ENCODE assay signal across 1 cellular context in the genomic region with DNA sequence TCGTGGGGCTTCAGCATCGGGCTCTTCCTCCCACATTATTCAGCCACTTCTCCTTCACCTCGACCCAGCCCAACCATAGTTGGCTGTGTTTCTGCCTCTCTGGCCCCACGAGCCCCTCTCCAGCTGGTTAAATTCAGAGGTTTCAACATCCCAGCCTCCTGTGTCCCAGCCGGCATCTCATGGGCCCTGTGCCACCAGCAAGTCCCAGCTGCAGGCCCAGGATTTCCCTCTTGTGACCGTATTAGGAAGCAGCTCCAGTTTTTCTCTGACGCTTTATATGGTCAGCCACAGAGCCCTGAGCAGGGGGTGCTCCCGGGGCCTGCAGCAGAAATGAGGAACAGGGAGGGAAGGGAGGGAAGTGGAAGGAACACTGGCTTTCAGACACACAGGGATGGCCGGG.
TF ChIP-seq lines count a peak whose summit lies in the region.

No MANE protein-coding gene starts in this region.

TF ChIP-seq in IMR-90, 13 proteins besides CTCF, POLR2A, EP300 and RAD21:
- TF ChIP-seq BHLHE40 (IDR thresholded peaks at IDR 0.05; ENCODE audit: low read depth, low read length) (no peak), RFX5 (IDR thresholded peaks at IDR 0.05; ENCODE audit: low read depth, low read length) (no peak), MAZ (IDR thresholded peaks at IDR 0.05; ENCODE audit: borderline replicate concordance, low read depth, low read length) (no peak), CHD1 (IDR thresholded peaks at IDR 0.05; ENCODE audit: low read depth, low read length) (no peak), CEBPB (IDR thresholded peaks at IDR 0.05; ENCODE audit: low read depth, low read length) (no peak), NFE2L2 (IDR thresholded peaks at IDR 0.05; ENCODE audit: low read depth, low read length) (no peak), SMC3 (IDR thresholded peaks at IDR 0.05; ENCODE audit: low read depth, low read length) (no peak), MXI1 (IDR thresholded peaks at IDR 0.05; ENCODE audit: borderline replicate concordance, low read depth, low read length) (no peak), RCOR1 (IDR thresholded peaks at IDR 0.05; ENCODE audit: insufficient replicate concordance, low read length) (no peak), FOS (IDR thresholded peaks at IDR 0.05; ENCODE audit: low read depth, low read length) (no peak), MAFK (IDR thresholded peaks at IDR 0.05; ENCODE audit: low read depth, low read length) (no peak)
- TF ChIP-seq, protein P1, sequence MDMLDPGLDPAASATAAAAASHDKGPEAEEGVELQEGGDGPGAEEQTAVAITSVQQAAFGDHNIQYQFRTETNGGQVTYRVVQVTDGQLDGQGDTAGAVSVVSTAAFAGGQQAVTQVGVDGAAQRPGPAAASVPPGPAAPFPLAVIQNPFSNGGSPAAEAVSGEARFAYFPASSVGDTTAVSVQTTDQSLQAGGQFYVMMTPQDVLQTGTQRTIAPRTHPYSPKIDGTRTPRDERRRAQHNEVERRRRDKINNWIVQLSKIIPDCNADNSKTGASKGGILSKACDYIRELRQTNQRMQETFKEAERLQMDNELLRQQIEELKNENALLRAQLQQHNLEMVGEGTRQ (IDR thresholded peaks at IDR 0.05; ENCODE audit: low read depth, low read length) = no peak
- TF ChIP-seq, protein P2, sequence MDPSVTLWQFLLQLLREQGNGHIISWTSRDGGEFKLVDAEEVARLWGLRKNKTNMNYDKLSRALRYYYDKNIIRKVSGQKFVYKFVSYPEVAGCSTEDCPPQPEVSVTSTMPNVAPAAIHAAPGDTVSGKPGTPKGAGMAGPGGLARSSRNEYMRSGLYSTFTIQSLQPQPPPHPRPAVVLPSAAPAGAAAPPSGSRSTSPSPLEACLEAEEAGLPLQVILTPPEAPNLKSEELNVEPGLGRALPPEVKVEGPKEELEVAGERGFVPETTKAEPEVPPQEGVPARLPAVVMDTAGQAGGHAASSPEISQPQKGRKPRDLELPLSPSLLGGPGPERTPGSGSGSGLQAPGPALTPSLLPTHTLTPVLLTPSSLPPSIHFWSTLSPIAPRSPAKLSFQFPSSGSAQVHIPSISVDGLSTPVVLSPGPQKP (IDR thresholded peaks at IDR 0.05; ENCODE audit: borderline replicate concordance, low read depth, low read length) = no peak
